Comparison of ENCODE assay signal across 17 cellular contexts in the genomic region with DNA sequence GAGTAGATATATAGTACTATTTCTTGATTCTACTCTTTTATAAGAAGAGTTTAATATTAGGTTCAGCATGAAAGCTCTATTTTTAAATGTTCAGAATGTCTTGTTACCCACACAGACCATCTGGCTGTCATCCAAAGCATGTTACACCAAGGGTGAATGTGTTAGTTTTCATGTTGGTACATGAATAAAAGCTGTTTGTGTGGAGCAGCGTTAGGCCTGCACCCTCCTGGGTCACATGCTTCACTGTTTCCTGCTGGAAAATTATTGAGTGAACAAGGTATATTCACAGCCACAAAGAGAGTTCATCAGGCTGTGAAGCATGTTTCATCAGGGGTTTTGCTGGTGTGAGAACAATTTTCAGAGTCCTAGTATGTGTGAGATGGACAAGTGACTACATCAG.
"Had no signal": no experiment of that assay in that cellular context is flagged by ENCODE, and none has a peak within 500 bp of the region (broad histone marks: within the 10 kb centered on the region; RNA-seq: fewer than 3 reads in every experiment).

No MANE protein-coding gene starts in this region.

- H3K4me1 ChIP-seq: ascending aorta, parathyroid adenoma, thyroid gland had no signal

- H3K27ac ChIP-seq: ascending aorta, coronary artery, neutrophil, parathyroid adenoma, thyroid gland had no signal

- H3K79me2 ChIP-seq: parathyroid adenoma had no signal

- H3K9ac ChIP-seq: parathyroid adenoma had no signal

- DNase-seq: activated naive CD4-positive, alpha-beta T cell treated with anti-CD3 and anti-CD28 coated beads for 36 hours; activated naive CD8-positive, alpha-beta T cell treated with anti-CD3 and anti-CD28 coated beads, Interleukin-2, amount 50 U/mL, for 24 hours; activated T-cell treated with anti-CD3 and anti-CD28 coated beads for 4 hours; effector CD4-positive, alpha-beta T cell; left colon; naive B cell; stimulated activated CD4-positive, alpha-beta T cell treated with anti-CD3 and anti-CD28 coated beads, Interleukin-2, amount 100 ng/mL, for 48 hours; stimulated activated naive B cell treated with anti-CD40 and anti-IgM and Interleukin-4, amounts not matched to agents 10 μg/mL and 1 μg/mL and 100 μg/mL, for 72 hours; T-helper 1 cell; T1000; thyroid gland had no signal

- H2AFZ ChIP-seq: parathyroid adenoma had no signal

- H3K9me3 ChIP-seq: ascending aorta, neutrophil, thyroid gland had no signal

- H3K27me3 ChIP-seq: ascending aorta, neutrophil, thyroid gland had no signal

- H3K4me3 ChIP-seq: ascending aorta, coronary artery, lung, thyroid gland had no signal

- H3K36me3 ChIP-seq: ascending aorta, neutrophil, thyroid gland had no signal

- ATAC-seq: activated CD4-positive, CD25-positive, alpha-beta regulatory T cell treated with anti-CD3 and anti-CD28 coated beads, Interleukin-2, amount 50 U/mL, for 24 hours; activated naive CD8-positive, alpha-beta T cell treated with anti-CD3 and anti-CD28 coated beads, Interleukin-2, amount 50 U/mL, for 24 hours; left colon; stimulated activated naive B cell treated with anti-CD40 and anti-IgM and Interleukin-4, amounts not matched to agents 10 μg/mL and 1 μg/mL and 100 μg/mL, for 72 hours had no signal
